Comparison of ENCODE assay signal across 15 cellular contexts in genomic region chr3:123808812-123809211, GRCh38.
DNase-seq lines count a peak whose midpoint lies in the region; ATAC-seq, FAIRE-seq and TF ChIP-seq lines count a peak whose summit lies in the region.
"Had no signal": no experiment of that assay in that cellular context is flagged by ENCODE, and none has a peak within 500 bp of the region (broad histone marks: within the 10 kb centered on the region; RNA-seq: fewer than 3 reads in every experiment).

No MANE protein-coding gene starts in this region.

- no peak for ATAC-seq in RWPE2 (ENCODE audit: low read depth)
- ATAC-seq in GM21515 (IDR thresholded peaks at IDR 0.05; ENCODE audit: unreplicated experiment), result no peak
- ATAC-seq in HG03097 (IDR thresholded peaks at IDR 0.05; ENCODE audit: low FRiP score, unreplicated experiment), result no peak

- H2AFZ ChIP-seq in endothelial cell of umbilical vein (ENCODE audit: low read depth, low read length), result no peak overlapping the region

- no peak for TF ChIP-seq CTCF in RWPE2 (IDR thresholded peaks at IDR 0.05; ENCODE audit: poor library complexity, severe bottlenecking)
- no peak for TF ChIP-seq CTCF in endothelial cell of umbilical vein (IDR thresholded peaks at IDR 0.05; ENCODE audit: extremely low read depth in 1 of 2, insufficient read depth in 1 of 2, low read depth in 1 of 2, low read length in 2 of 2)
- TF ChIP-seq CTCF in liver (IDR thresholded peaks at IDR 0.05; ENCODE audit: low read depth, low read length, missing input control), result no peak

- H4K20me1 ChIP-seq in endothelial cell of umbilical vein (replicated peaks; ENCODE audit: control insufficient read depth, extremely low read depth, insufficient read depth, low read length), result no peaks in the 10 kb centered on the region

- H3K9me1 ChIP-seq in endothelial cell of umbilical vein (replicated peaks; ENCODE audit: control insufficient read depth, extremely low read depth, insufficient read depth, low read length), result no peaks in the 10 kb centered on the region

- no peak for TF ChIP-seq POLR2A in endothelial cell of umbilical vein (IDR thresholded peaks at IDR 0.05; ENCODE audit: low read depth, low read length)

- FAIRE-seq in endothelial cell of umbilical vein (lab: Jason Lieb, UNC), result peak; percentile 46
- FAIRE-seq: A204.1 had no signal

- H3K27ac ChIP-seq in RWPE2 (ENCODE audit: poor library complexity, severe bottlenecking) (peak overlapping the region; percentile 67), endothelial cell of umbilical vein (ENCODE audit: insufficient read depth, low read depth, low read length) (peak overlapping the region; percentile 16), liver (ENCODE audit: low read depth in 1 of 2, low read length in 2 of 2) (no peak overlapping the region)

- peaks cover 21% of the 10 kb centered on the region for H3K4me1 ChIP-seq in RWPE2 (ENCODE audit: insufficient read depth, poor library complexity, severe bottlenecking)
- H3K4me1 ChIP-seq in endothelial cell of umbilical vein (ENCODE audit: control insufficient read depth, extremely low read depth, insufficient read depth, low read length), result peaks cover 24% of the 10 kb centered on the region
- peaks cover 9 to 16% (median 13%) of the 10 kb centered on the region in 4 donors for H3K4me1 ChIP-seq in liver (ENCODE audit: control insufficient read depth in 4 of 4, insufficient read depth in 4 of 4, low read length in 3 of 4)

- 29% methylated on average over 2 of the region's 2 CpGs for WGBS in liver

- H3K4me2 ChIP-seq in endothelial cell of umbilical vein (ENCODE audit: insufficient read depth, low read length), result no peak overlapping the region

- TF ChIP-seq RAD21 in liver (IDR thresholded peaks at IDR 0.05), result no peak

- CTCF ChIA-PET in endothelial cell of umbilical vein (lab: Charles Lee), result interaction anchor here (1.4 to 2.1 kb wide), 3 partner anchors 25 to 85 kb away, joined by 4 to 7 read pairs (median 7); no protein-coding TSS in a partner anchor

- dilution Hi-C loops in endothelial cell of umbilical vein (cut with MboI; ENCODE audit: extremely low pct_ligation_motif_present, low sequenced_read_pairs), result no loop called here

- H3K79me2 ChIP-seq in endothelial cell of umbilical vein (ENCODE audit: control insufficient read depth, insufficient read depth, low read length), result no peaks in the 10 kb centered on the region

- H3K27me3 ChIP-seq in RWPE2 (ENCODE audit: insufficient read depth, poor library complexity, severe bottlenecking) (no peaks in the 10 kb centered on the region), endothelial cell of umbilical vein (ENCODE audit: control insufficient read depth in 2 of 2, insufficient read depth in 2 of 2, low read length in 2 of 2) (peaks cover 0 to 3% of the 10 kb centered on the region in 2 experiments), liver (ENCODE audit: control insufficient read depth in 4 of 4, insufficient read depth in 4 of 4, low read length in 3 of 4) (no peaks in the 10 kb centered on the region)

- intact Hi-C loops in endothelial cell of umbilical vein (cut with micrococcal nuclease), result loop anchor here (5.0 kb wide), 1 partner anchor 73 kb away; the partner anchor contains the start of gene MYLK

- no peaks in the 10 kb centered on the region for H3K9me3 ChIP-seq in RWPE2 (ENCODE audit: severe bottlenecking)
- no peaks in the 10 kb centered on the region for H3K9me3 ChIP-seq in endothelial cell of umbilical vein (replicated peaks; ENCODE audit: control insufficient read depth, insufficient read depth, low read length)
- no peaks in the 10 kb centered on the region for H3K9me3 ChIP-seq in liver (ENCODE audit: control insufficient read depth in 4 of 4, low read length in 3 of 4)

- POLR2A ChIA-PET in endothelial cell of umbilical vein (lab: Charles Lee), result interaction anchor here (1.1 kb wide), 1 partner anchor 59 kb away, joined by 3 read pairs; no protein-coding TSS in a partner anchor

- DNase-seq in HuH-7 (ENCODE audit: low spot score), result peak; percentile 26
- DNase-seq in RWPE2 (ENCODE audit: low spot score), result no peak
- no peak for DNase-seq in endothelial cell of umbilical vein (ENCODE audit: low read depth, low spot score)
- no peak for DNase-seq in NCI-H446 treated with DMSO at 0.1 percent for 48 hours (lab: John Stamatoyannopoulos, UW)
- DNase-seq in activated naive CD4-positive, alpha-beta T cell treated with Interleukin-2 at 50 U/mL for 16 hours, result no peak
- DNase-seq: C1 segment of cervical spinal cord; Calu3; CD4-positive, alpha-beta T cell; DMS 273 treated with DMSO at 0.1 percent for 48 hours; GOT3; H9 had no signal

- H3K36me3 ChIP-seq in RWPE2 (ENCODE audit: low read depth) (no peaks in the 10 kb centered on the region), endothelial cell of umbilical vein (ENCODE audit: control insufficient read depth in 2 of 2, extremely low read depth in 1 of 2, insufficient read depth in 2 of 2, low read length in 2 of 2) (no peaks in the 10 kb centered on the region), liver (ENCODE audit: control insufficient read depth in 4 of 4, insufficient read depth in 3 of 4, low read depth in 1 of 4, low read length in 3 of 4) (no peaks in the 10 kb centered on the region)

- no peak overlapping the region for H3K4me3 ChIP-seq in RWPE2 (ENCODE audit: severe bottlenecking)
- H3K4me3 ChIP-seq in endothelial cell of umbilical vein (replicated peaks in 1 of 3; ENCODE audit: insufficient read depth in 1 of 3, low read depth in 1 of 3, low read length in 3 of 3), result no peak overlapping the region
- H3K4me3 ChIP-seq in liver (ENCODE audit: low read depth in 1 of 3, low read length in 3 of 3), result no peak overlapping the region

- H3K9ac ChIP-seq in endothelial cell of umbilical vein (replicated peaks; ENCODE audit: extremely low read depth, insufficient read depth, low read length), result no peak overlapping the region
- no peak overlapping the region for H3K9ac ChIP-seq in liver (ENCODE audit: low read depth in 1 of 2, low read length in 2 of 2)

- BruUV-seq in endothelial cell of umbilical vein (replicated peaks; lab: Mats Ljungman, UMichigan), result no TSS peak

TF ChIP-seq in endothelial cell of umbilical vein, 7 proteins besides CTCF, POLR2A, EP300 and RAD21:
- TF ChIP-seq FOS (IDR thresholded peaks at IDR 0.05; ENCODE audit: borderline replicate concordance, insufficient read depth, low read length), result no peak
- no peak for TF ChIP-seq MYC (IDR thresholded peaks at IDR 0.05; ENCODE audit: low read depth, low read length)
- TF ChIP-seq MAX (IDR thresholded peaks at IDR 0.05; ENCODE audit: insufficient read depth, insufficient read length), result no peak
- no peak for TF ChIP-seq JUN (IDR thresholded peaks at IDR 0.05; ENCODE audit: borderline replicate concordance, insufficient read depth, insufficient read length, low read depth)
- no peak for TF ChIP-seq EZH2 (IDR thresholded peaks at IDR 0.05; ENCODE audit: borderline replicate concordance, low read depth, low read length, severe bottlenecking)
- no peak for TF ChIP-seq GATA2 (IDR thresholded peaks at IDR 0.05; ENCODE audit: insufficient read depth, insufficient read length, low read depth, low read length)
- TF ChIP-seq POLR2AphosphoS5 (IDR thresholded peaks at IDR 0.05; ENCODE audit: insufficient read depth, low read depth, low read length), result no peak

TF ChIP-seq in liver, 16 proteins besides CTCF, POLR2A, EP300 and RAD21:
- TF ChIP-seq JUND (IDR thresholded peaks at IDR 0.05) (peak in 1 of 2 donors; percentile 32), HNF4G (IDR thresholded peaks at IDR 0.05) (peak; percentile 55), GABPA (IDR thresholded peaks at IDR 0.05 in 1 of 2, conservative IDR thresholded peaks at IDR 0.05 in 1 of 2) (no peak), EGR1 (IDR thresholded peaks at IDR 0.05; ENCODE audit: low read depth in 2 of 2) (no peak), SP1 (IDR thresholded peaks at IDR 0.05) (peak; percentile 55), RXRA (IDR thresholded peaks at IDR 0.05) (peak; percentile 64 to 80), NR2F2 (IDR thresholded peaks at IDR 0.05) (no peak), ATF3 (IDR thresholded peaks at IDR 0.05) (no peak), HNF4A (conservative IDR thresholded peaks at IDR 0.05) (peak; percentile 93 to 97)

Comparison
In these comparisons a context has a peak if more than half of its experiments do, and no peak if none do; other contexts are left out.
1. H3K27ac ChIP-seq: peak in RWPE2 (single experiment) and endothelial cell of umbilical vein (single experiment); none in liver (0 of 2).